1 cellular context compared by ENCODE assay signal in the genomic region with DNA sequence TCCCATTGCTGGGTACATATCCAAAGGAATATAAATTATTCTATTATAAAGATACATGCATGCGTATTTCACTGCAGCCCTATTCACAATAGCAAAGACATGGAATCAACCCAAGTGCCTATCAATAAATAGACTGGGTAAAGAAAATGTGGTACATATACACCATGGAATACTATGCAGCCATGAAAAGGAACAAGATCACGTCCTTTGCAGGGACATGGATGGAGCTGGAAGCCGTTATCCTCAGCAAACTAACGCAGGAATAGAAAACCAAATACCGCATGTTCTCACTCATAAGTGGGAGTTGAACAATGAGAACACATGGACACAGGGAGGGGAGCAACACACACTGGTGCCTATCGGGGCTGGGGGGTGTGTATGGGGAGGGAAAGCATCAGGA. TPM values are rescaled to one million over a fixed set of nuclear protein-coding genes. Genes with fewer than 3 reads are reported as not detected.
"Had no signal": no experiment of that assay in that cellular context is flagged by ENCODE, and none has a peak within 500 bp of the region (broad histone marks: within the 10 kb centered on the region; RNA-seq: fewer than 3 reads in every experiment).

No MANE protein-coding gene starts in this region.

RNA-seq across cellular contexts. Expression of a gene that starts 56.5 kb away (rescaled TPM):
- total RNA-seq: WTC11 had no signal
